8 cellular contexts compared by ENCODE assay signal in genomic region chr12:8241917-8242622, GRCh38. TPM values are rescaled to one million over a fixed set of nuclear protein-coding genes. Genes with fewer than 3 reads are reported as not detected.
DNase-seq lines count a peak whose midpoint lies in the region; ATAC-seq, FAIRE-seq and TF ChIP-seq lines count a peak whose summit lies in the region.
"Not testable (repeated sequence)": the region's sequence is repeated elsewhere in the genome, so short reads cannot be mapped to it uniquely, and the experiment has no call there.

No MANE protein-coding gene starts in this region.

- not testable (repeated sequence) for H2BK5ac ChIP-seq in mesendoderm (ENCODE audit: low read length)

- CTCF ChIA-PET in WTC11 (lab: Charles Lee) = interaction anchor here (0.9 kb wide), 1 partner anchor 164 kb away, joined by 3 read pairs; no protein-coding TSS in a partner anchor

- H2BK15ac ChIP-seq in mesendoderm (replicated peaks; ENCODE audit: low read depth) = not testable (repeated sequence)

- H3K4ac ChIP-seq in mesendoderm (ENCODE audit: low read depth, low read length) = peak overlapping the region; percentile 59

- H3K4me2 ChIP-seq in mesendoderm (ENCODE audit: low read length) = peak overlapping the region; percentile 40

- peak overlapping the region; percentile 93 for H2AFZ ChIP-seq in ACC112 (ENCODE audit: low read length, unreplicated experiment)

- not testable (repeated sequence) for H3K36me3 Mint-ChIP-seq in WTC11

- not testable (repeated sequence) for H3K27me3 ChIP-seq in ACC112 (ENCODE audit: insufficient read depth, low read length); H7 (ENCODE audit: control insufficient read depth, insufficient read depth, low read length); mesendoderm (ENCODE audit: insufficient read depth, low read length, poor library complexity); small intestine (ENCODE audit: control insufficient read depth in 2 of 2, insufficient read depth in 2 of 2, low read length in 2 of 2)

- H3K4me1 Mint-ChIP-seq in WTC11 = peaks cover 23% of the 10 kb centered on the region

- peak overlapping the region; percentile 78 for H3K9ac ChIP-seq in mesendoderm (ENCODE audit: low read length)

- not testable (repeated sequence) for FAIRE-seq in small intestine (lab: Jason Lieb, UNC)

- not testable (repeated sequence) for H3K79me1 ChIP-seq in mesendoderm (ENCODE audit: low read length)

- not testable (repeated sequence) for H4K5ac ChIP-seq in mesendoderm (ENCODE audit: low read length)

- H3K4me3 Mint-ChIP-seq in WTC11 = peak overlapping the region; percentile 85

- H3K18ac ChIP-seq in mesendoderm (ENCODE audit: low read length) = not testable (repeated sequence)

- not testable (repeated sequence) for H3K9me3 Mint-ChIP-seq in WTC11

- not testable (repeated sequence) for H3K23ac ChIP-seq in mesendoderm (ENCODE audit: low read length)

- not testable (repeated sequence) for H2BK120ac ChIP-seq in mesendoderm (ENCODE audit: low read depth, low read length)

- not testable (repeated sequence) for H4K8ac ChIP-seq in mesendoderm (ENCODE audit: low read depth, low read length)

- POLR2A ChIA-PET in WTC11 (lab: Charles Lee) = not testable (repeated sequence)

- H3K27ac ChIP-seq in ACC112 (ENCODE audit: low read depth, low read length) (peak overlapping the region; percentile 83), angular gyrus (ENCODE audit: low read depth, low read length) (peak overlapping the region; percentile 66), small intestine (ENCODE audit: low read depth in 1 of 2, low read length in 1 of 2) (peak overlapping the region in 1 of 2 donors; percentile 56)
- H3K27ac ChIP-seq in mesendoderm (ENCODE audit: low read depth, low read length) = not testable (repeated sequence)

- H3K79me2 ChIP-seq in ACC112 (ENCODE audit: control insufficient read depth, insufficient read depth, low read length, unreplicated experiment); mesendoderm (ENCODE audit: control insufficient read depth, insufficient read depth, low read length): not testable (repeated sequence)

- H3K36me3 ChIP-seq in ACC112 (ENCODE audit: insufficient read depth, low read length); H7 (replicated peaks; ENCODE audit: control insufficient read depth, insufficient read depth, low read length); mesendoderm (ENCODE audit: control insufficient read depth, insufficient read depth, low read length); small intestine (ENCODE audit: control insufficient read depth in 2 of 2, insufficient read depth in 2 of 2, low read length in 2 of 2): not testable (repeated sequence)

- H3K27me3 Mint-ChIP-seq in WTC11 (ENCODE audit: low read depth) = not testable (repeated sequence)

- WGBS in mesendoderm (ENCODE audit: extremely low coverage, insufficient coverage, low lambda C conversion rate) = no CpG with 5 or more reads among the region's 20 CpGs
- WGBS in small intestine, 3 donors = 4 to 9% (median 5%) methylated on average over 17 to 19 of the region's 20 CpGs

- not testable (repeated sequence) for DNase-seq in H7
- DNase-seq in NCI-H2171 treated with DMSO at 0.1 percent for 48 hours (lab: John Stamatoyannopoulos, UW) = peak; percentile 95
- peak; percentile 32 for DNase-seq in WTC11 (ENCODE audit: low spot score)
- DNase-seq in fibroblast of peridontal ligament (ENCODE audit: extremely low read depth) = peak; percentile 21
- DNase-seq in mesendoderm = peak; percentile 56
- DNase-seq in small intestine = peak; percentile 18

- peak overlapping the region; percentile 88 for H3K56ac ChIP-seq in mesendoderm (ENCODE audit: low read length)

- H2AK5ac ChIP-seq in mesendoderm (ENCODE audit: low read length) = not testable (repeated sequence)

- not testable (repeated sequence) for H3K4me1 ChIP-seq in ACC112 (ENCODE audit: control insufficient read depth, insufficient read depth, low read length, unreplicated experiment); mesendoderm (ENCODE audit: control insufficient read depth, low read depth, low read length); small intestine (ENCODE audit: control insufficient read depth in 2 of 2, insufficient read depth in 1 of 2, low read depth in 1 of 2, low read length in 1 of 2)

- H3K4me3 ChIP-seq in ACC112 (ENCODE audit: low read depth, low read length) = peak overlapping the region; percentile 98
- H3K4me3 ChIP-seq in H7 (ENCODE audit: insufficient read depth, low read depth, low read length) = peak overlapping the region; percentile 62
- peak overlapping the region; percentile 54 for H3K4me3 ChIP-seq in mesendoderm (ENCODE audit: low read length)
- peak overlapping the region; percentile 65 to 68 for H3K4me3 ChIP-seq in small intestine (ENCODE audit: low read depth in 1 of 2, low read length in 2 of 2)

- H3K9me3 ChIP-seq in small intestine (ENCODE audit: control insufficient read depth, low read depth) = not testable (repeated sequence)

- not testable (repeated sequence) for TF ChIP-seq CTCF in WTC11 (IDR thresholded peaks at IDR 0.05)

- not testable (repeated sequence) for ATAC-seq in WTC11

- 0 out of 2 replicates have a peak overlapping the region, but pooled peaks have one; percentile 27 for H3K27ac Mint-ChIP-seq in WTC11

TF ChIP-seq in WTC11, 78 proteins besides CTCF, POLR2A, EP300 and RAD21:
- TF ChIP-seq MAX (CRISPR knock-in tag; IDR thresholded peaks at IDR 0.05) = peak; percentile 32; the same call in 1 of the 2 replicates

RNA-seq across cellular contexts. Expression of gene FAM90A1, which starts 14.7 kb away (rescaled TPM):
- 2.6 and 4.6 TPM in 2 replicates for total RNA-seq in H7 (2014; rRNA removed; shearing (Covaris generic))
- 0.35 to 0.44 TPM (median 0.39 TPM) in 3 replicates for total RNA-seq in WTC11 (2021)
- polyA plus RNA-seq in mesendoderm (2013, experiment 1 of 2) = 0.18 TPM
- polyA plus RNA-seq in mesendoderm (2013, experiment 2 of 2) = 0.15 TPM
- under 1 TPM in 2 of 3 donors, not detected in 1; 0.27 to 0.45 TPM for polyA plus RNA-seq in small intestine
